18 cellular contexts compared by ENCODE assay signal in the genomic region with DNA sequence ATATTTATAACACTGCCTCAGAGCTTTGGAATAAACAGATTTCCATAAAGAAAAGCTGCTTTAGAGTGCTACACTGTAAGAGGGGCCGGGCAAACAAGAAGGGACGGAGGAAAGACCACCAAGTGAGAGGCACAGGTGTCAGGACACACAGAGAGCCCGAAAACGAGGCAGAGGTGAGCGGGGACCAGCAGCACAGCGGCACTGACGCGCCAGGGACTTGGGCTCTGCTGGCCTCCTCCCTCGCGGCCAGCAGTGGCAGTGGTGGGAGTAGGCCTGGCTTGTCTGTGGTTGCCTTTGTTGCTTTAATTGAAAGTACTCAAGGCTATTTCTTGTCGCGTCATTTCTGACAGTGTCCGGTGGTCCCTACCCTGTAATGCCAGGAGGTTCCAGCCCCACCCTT.
"Had no signal": no experiment of that assay in that cellular context is flagged by ENCODE, and none has a peak within 500 bp of the region (broad histone marks: within the 10 kb centered on the region; RNA-seq: fewer than 3 reads in every experiment).

No MANE protein-coding gene starts in this region.

- ATAC-seq: effector memory CD8-positive, alpha-beta T cell; natural killer cell; T-helper 17 cell had no signal

- H3K9me3 ChIP-seq: esophagus squamous epithelium, thyroid gland had no signal

- DNase-seq: activated CD4-positive, alpha-beta T cell treated with anti-CD3 and anti-CD28 coated beads, Interleukin-2, amount 50 U/mL, for 1 hour; activated CD4-positive, CD25-positive, alpha-beta regulatory T cell treated with anti-CD3 and anti-CD28 coated beads, Interleukin-2, amount 50 U/mL, for 72 hours; activated CD8-positive, alpha-beta memory T cell treated with anti-CD3 and anti-CD28 coated beads for 24 hours; activated CD8-positive, alpha-beta memory T cell treated with anti-CD3 and anti-CD28 coated beads, Interleukin-2, amount 50 U/mL, for 48 hours; activated effector memory CD4-positive, alpha-beta T cell treated with Interleukin-2 at 50 U/mL for 16 hours; activated naive CD4-positive, alpha-beta T cell treated with anti-CD3 and anti-CD28 coated beads, Interleukin-2, amount 50 U/mL, for 16 hours; activated T-cell treated with anti-CD3 and anti-CD28 coated beads, Interleukin-2, amount 50 U/mL, for 48 hours; dermis blood vessel endothelial cell; effector memory CD8-positive, alpha-beta T cell; esophagus squamous epithelium; natural killer cell; stimulated activated CD4-positive, alpha-beta T cell treated with anti-CD3 and anti-CD28 coated beads, Interleukin-15, amount 100 ng/mL, for 24 hours; stimulated activated CD4-positive, alpha-beta T cell treated with anti-CD3 and anti-CD28 coated beads, Interleukin-4, amount 100 ng/mL, for 1 hour; T-helper 17 cell; thyroid gland had no signal

- H3K36me3 ChIP-seq: esophagus squamous epithelium, thyroid gland had no signal

- H3K27ac ChIP-seq: esophagus squamous epithelium, thyroid gland, VCaP had no signal

- H3K27me3 ChIP-seq: esophagus squamous epithelium, thyroid gland had no signal

- H3K4me3 ChIP-seq: esophagus squamous epithelium, lung, skin epidermis, thyroid gland had no signal
